In genomic region chr16:68756250-68757051, GRCh38 we compare ENCODE assay signal across 8 cellular contexts. TPM values are rescaled to one million over a fixed set of nuclear protein-coding genes. Genes with fewer than 3 reads are reported as not detected.
A peak's percentile ranks its signal among the peaks of the same experiment; 100 is the strongest.
DNase-seq lines count a peak whose midpoint lies in the region; ATAC-seq lines count a peak whose summit lies in the region.

No MANE protein-coding gene starts in this region.

- ATAC-seq in GM19043 (IDR thresholded peaks at IDR 0.05; ENCODE audit: low read depth, unreplicated experiment) (peak; percentile 64), HG03139 (IDR thresholded peaks at IDR 0.05; ENCODE audit: unreplicated experiment) (peak; percentile 51), T-cell (replicated peaks in 1 of 4) (peak; percentile 47 to 73 (median 66))

- POLR2A ChIA-PET in T-cell (lab: Charles Lee), result interaction anchor here in 1 of 2 donors (0.5 to 0.7 kb wide), 2 partner anchors 269 to 575 kb away, joined by 3 to 14 read pairs; no protein-coding TSS in a partner anchor

- peak overlapping the region; percentile 55 to 74 for H3K27ac Mint-ChIP-seq in T-cell

- no peaks in the 10 kb centered on the region for H3K36me3 Mint-ChIP-seq in T-cell

- H3K27me3 Mint-ChIP-seq in T-cell, result peaks cover 0 to 3% of the 10 kb centered on the region in 2 donors

- peak overlapping the region in 1 of 3 donors; percentile 14 for H3K4me3 Mint-ChIP-seq in T-cell

- CTCF ChIA-PET in T-cell (lab: Charles Lee), result no interaction called here

- no peaks in the 10 kb centered on the region for H3K9me3 Mint-ChIP-seq in T-cell

- H3K27ac ChIP-seq in epithelial cell of prostate, result peak overlapping the region; percentile 100

- DNase-seq in A172 (ENCODE audit: low spot score) (peak; percentile 37), T-cell (peak in 1 of 34 experiments; percentile 2), epithelial cell of prostate (ENCODE audit: low read depth, low spot score) (peak; percentile 100), AML-193 (lab: John Stamatoyannopoulos, UW) (no peak), HuH-7 (ENCODE audit: low spot score) (no peak)
- peak; percentile 8 to 59 for DNase-seq in stimulated activated CD8-positive, alpha-beta memory T cell treated with anti-CD3 and anti-CD28 coated beads, Interleukin-7, amount 100 ng/mL, for 4 hours (ENCODE audit: low read depth in 2 of 2)

- H3K4me1 Mint-ChIP-seq in T-cell, result peaks cover 0 to 36% (median 22%) of the 10 kb centered on the region in 3 donors

RNA-seq across cellular contexts. Expression of gene CDH1, which starts 19.4 kb away (rescaled TPM):
- 0.14 and 1.5 TPM in 2 replicates for total RNA-seq in A172 (2014; rRNA removed; shearing (Covaris generic))
- 1 to 10 TPM in 3 of 5 donors, under 1 TPM in 2; 0.38 to 6.8 (median 1.4) TPM for total RNA-seq in T-cell

Comparison
In these comparisons a context has a peak if more than half of its experiments do, and no peak if none do; other contexts are left out.
1. DNase-seq: peak in A172 (single experiment), epithelial cell of prostate (single experiment) and stimulated activated CD8-positive, alpha-beta memory T cell treated with anti-CD3 and anti-CD28 coated beads, Interleukin-7, amount 100 ng/mL, for 4 hours (2 of 2); none in AML-193 (0 of 2) and HuH-7 (single experiment).
2. Peak in every context shown above with its lines, with median percentiles within 50 percentile points of each other: ATAC-seq.